Comparison of ENCODE assay signal across 8 cellular contexts in genomic region chr17:6913608-6914443, GRCh38.
DNase-seq lines count a peak whose midpoint lies in the region; ATAC-seq and TF ChIP-seq lines count a peak whose summit lies in the region.

No MANE protein-coding gene starts in this region.

- TF ChIP-seq CTCF in HCT116 (IDR thresholded peaks at IDR 0.05 in 2 of 3, conservative IDR thresholded peaks at IDR 0.05 in 1 of 3; ENCODE audit: borderline replicate concordance in 1 of 3, insufficient read depth in 1 of 3, low read depth in 2 of 3, low read length in 2 of 3), result peak; percentile 19 to 58 (median 35); a peak in 4 of 6 replicates
- peak; percentile 94 for TF ChIP-seq CTCF in PC-9 (conservative IDR thresholded peaks at IDR 0.05)
- peak; percentile 88 for TF ChIP-seq CTCF in fibroblast of mammary gland (conservative IDR thresholded peaks at IDR 0.05; ENCODE audit: control insufficient read depth, insufficient read depth, low read depth, low read length)
- TF ChIP-seq CTCF in neural cell (IDR thresholded peaks at IDR 0.05; ENCODE audit: poor library complexity, severe bottlenecking), result peak; percentile 60

- H3K27me3 ChIP-seq in HCT116 (ENCODE audit: insufficient read depth, low read length) (no peaks in the 10 kb centered on the region), PC-9 (ENCODE audit: insufficient read depth, low read depth) (no peaks in the 10 kb centered on the region), neural cell (ENCODE audit: insufficient read depth, low read depth, low read length) (no peaks in the 10 kb centered on the region)

- H3K4me1 ChIP-seq in HCT116 (ENCODE audit: control insufficient read depth in 1 of 2, insufficient read depth in 2 of 2, low read length in 2 of 2) (no peaks in the 10 kb centered on the region), PC-9 (replicated peaks; ENCODE audit: insufficient read depth) (peaks cover 4% of the 10 kb centered on the region)

- 0 out of 4 replicates have a peak, but pooled peaks cover 0 to 6% of the 10 kb centered on the region in 2 experiments for H3K36me3 ChIP-seq in HCT116 (ENCODE audit: control insufficient read depth in 1 of 2, insufficient read depth in 2 of 2, low read length in 2 of 2)
- H3K36me3 ChIP-seq in PC-9 (ENCODE audit: low read depth), result no peaks in the 10 kb centered on the region
- no peaks in the 10 kb centered on the region for H3K36me3 ChIP-seq in neural cell (ENCODE audit: insufficient read depth, low read length)

- H3K27ac ChIP-seq in HCT116 (ENCODE audit: low read depth, low read length) (no peak overlapping the region), PC-9 (no peak overlapping the region), neural cell (ENCODE audit: low read length) (no peak overlapping the region)

- RAD21 ChIA-PET in HCT116 (lab: Charles Lee; ENCODE audit: low non-redundant PET in 1 of 2, low total read pairs in 2 of 2, uncharacterized antibody in 2 of 2, unreplicated experiment in 2 of 2), result interaction anchor here in 1 of 2 experiments (1.3 kb wide), 1 partner anchor 91 kb away, joined by 4 read pairs; no protein-coding TSS in a partner anchor

- no peaks in the 10 kb centered on the region for H3K9me3 ChIP-seq in HCT116 (ENCODE audit: control insufficient read depth in 1 of 2, insufficient read depth in 1 of 2, low read depth in 1 of 2, low read length in 2 of 2)
- H3K9me3 ChIP-seq in PC-9 (ENCODE audit: insufficient read depth, low read depth), result no peaks in the 10 kb centered on the region; the same call in 1 of the 2 replicates
- H3K9me3 ChIP-seq in neural cell (ENCODE audit: low read length), result no peaks in the 10 kb centered on the region

- H3K9ac ChIP-seq in HCT116 (ENCODE audit: low read length), result no peak overlapping the region
- no peak overlapping the region for H3K9ac ChIP-seq in neural cell (ENCODE audit: low read length)

- H3F3A ChIP-seq in PC-9 (ENCODE audit: insufficient read depth, low read depth), result no peaks in the 10 kb centered on the region
- H3F3A ChIP-seq in neural cell (ENCODE audit: insufficient read depth, low read length, poor library complexity, severe bottlenecking), result no peaks in the 10 kb centered on the region

- intact Hi-C loops in HCT116 (cut with micrococcal nuclease), result loop anchor here (5.0 kb wide), 1 partner anchor 72 kb away; no protein-coding TSS in a partner anchor
- intact Hi-C loops in PC-9 (cut with micrococcal nuclease; ENCODE audit: unreplicated experiment), result loop anchor here (1.0 to 10.0 kb wide), 5 partner anchors 90 to 251 kb away; partner anchors contain the start of gene BCL6B

- no TSS peak for BruUV-seq in HCT116 (replicated peaks; lab: Mats Ljungman, UMichigan)
- BruUV-seq in PC-9 (replicated peaks; lab: Mats Ljungman, UMichigan), result no TSS peak

- H3K79me2 ChIP-seq in HCT116 (ENCODE audit: insufficient read depth, low read length) (no peaks in the 10 kb centered on the region), PC-9 (ENCODE audit: low read depth) (no peaks in the 10 kb centered on the region), neural cell (replicated peaks; ENCODE audit: insufficient read depth, low read length) (no peaks in the 10 kb centered on the region)

- H4K20me1 ChIP-seq in HCT116 (ENCODE audit: insufficient read depth) (no peaks in the 10 kb centered on the region), PC-9 (ENCODE audit: insufficient read depth) (no peaks in the 10 kb centered on the region), neural cell (ENCODE audit: insufficient read depth) (no peaks in the 10 kb centered on the region)

- no peak for TF ChIP-seq EP300 in neural cell (conservative IDR thresholded peaks at IDR 0.05; ENCODE audit: poor library complexity, severe bottlenecking)

- H3K4me3 ChIP-seq in HCT116 (replicated peaks in 1 of 2; ENCODE audit: low read depth in 1 of 2, low read length in 2 of 2), result no peak overlapping the region
- H3K4me3 ChIP-seq in PC-9, result no peak overlapping the region
- H3K4me3 ChIP-seq in fibroblast of mammary gland (ENCODE audit: control insufficient read depth, low read depth, low read length), result peak overlapping the region; percentile 31
- H3K4me3 ChIP-seq in neural cell (ENCODE audit: low read length), result no peak overlapping the region

- H2AFZ ChIP-seq in HCT116 (ENCODE audit: low read depth, low read length, poor library complexity, severe bottlenecking) (no peak overlapping the region), PC-9 (no peak overlapping the region), neural cell (ENCODE audit: low read depth, low read length) (no peak overlapping the region)

- H3K9me2 ChIP-seq in HCT116 (ENCODE audit: insufficient read depth) (no peaks in the 10 kb centered on the region), PC-9 (ENCODE audit: insufficient read depth) (no peaks in the 10 kb centered on the region), neural cell (ENCODE audit: insufficient read depth, low read length) (no peaks in the 10 kb centered on the region)

- peak; percentile 64 for ATAC-seq in HCT116
- ATAC-seq in HG03175 (IDR thresholded peaks at IDR 0.05; ENCODE audit: unreplicated experiment), result no peak

- DNase-seq in AG08396 (ENCODE audit: low spot score) (peak; percentile 78), HCT116 (ENCODE audit: low read depth, low spot score) (no peak), PC-9 (peak in 1 of 2 experiments; percentile 67), fibroblast of mammary gland (ENCODE audit: low read depth) (peak; percentile 63)
- DNase-seq in activated T-cell treated with anti-CD3 and anti-CD28 coated beads, Interleukin-2, amount 50 U/mL, for 48 hours, result peak; percentile 88 to 89
- DNase-seq in stimulated activated naive CD4-positive, alpha-beta T cell (lab: John Stamatoyannopoulos, UW), result peak; percentile 23 to 75 (median 69)

- POLR2A ChIA-PET in HCT116 (lab: Charles Lee), result no interaction called here
- POLR2A ChIA-PET in PC-9 (lab: Charles Lee; ENCODE audit: unreplicated experiment), result interaction anchor here (0.7 kb wide), 1 partner anchor 22 kb away, joined by 3 read pairs; no protein-coding TSS in a partner anchor

- no peak overlapping the region for H3K4me2 ChIP-seq in HCT116 (ENCODE audit: low read length)
- H3K4me2 ChIP-seq in PC-9, result 0 out of 2 replicates have a peak overlapping the region, but pooled peaks have one; percentile 20
- no peak overlapping the region for H3K4me2 ChIP-seq in neural cell (ENCODE audit: low read length)

- no peak for TF ChIP-seq POLR2A in HCT116 (IDR thresholded peaks at IDR 0.05; ENCODE audit: borderline replicate concordance, extremely low read depth, insufficient read depth, insufficient read length)

- CTCF ChIA-PET in HCT116 (lab: Charles Lee) (interaction anchor here (1.1 kb wide), 2 partner anchors 90 to 91 kb away, joined by 7 read pairs; no protein-coding TSS in a partner anchor), PC-9 (lab: Charles Lee) (interaction anchor here (0.6 to 1.5 kb wide), 3 partner anchors 72 to 95 kb away, joined by 3 to 7 read pairs (median 4); no protein-coding TSS in a partner anchor)

- TF ChIP-seq RAD21 in HCT116 (IDR thresholded peaks at IDR 0.05; ENCODE audit: low read depth) (peak; percentile 46), neural cell (conservative IDR thresholded peaks at IDR 0.05) (peak; percentile 64)

TF ChIP-seq in HCT116, 20 proteins besides CTCF, POLR2A, EP300 and RAD21:
- TF ChIP-seq ATF3 (IDR thresholded peaks at IDR 0.05) (no peak), POLR2AphosphoS5 (IDR thresholded peaks at IDR 0.05; ENCODE audit: low read depth, low read length) (no peak), MAX (IDR thresholded peaks at IDR 0.05) (no peak), SP1 (IDR thresholded peaks at IDR 0.05; ENCODE audit: low read depth) (no peak), EZH2 (IDR thresholded peaks at IDR 0.05) (no peak), CEBPB (IDR thresholded peaks at IDR 0.05; ENCODE audit: low read depth) (no peak), CBX3 (IDR thresholded peaks at IDR 0.05; ENCODE audit: low read depth) (no peak), YY1 (IDR thresholded peaks at IDR 0.05; ENCODE audit: extremely low read depth, insufficient replicate concordance, low read depth, low read length) (no peak)

TF ChIP-seq in neural cell, 6 proteins besides CTCF, POLR2A, EP300 and RAD21:
- no peak for TF ChIP-seq EZH2 (IDR thresholded peaks at IDR 0.05; ENCODE audit: borderline replicate concordance, insufficient read depth, low read length, poor library complexity, severe bottlenecking)
- peak; percentile 71 for TF ChIP-seq SMC3 (conservative IDR thresholded peaks at IDR 0.05; ENCODE audit: poor library complexity)
TF ChIP-seq in neural cell: peak in this region for 1.

Comparison
In these comparisons a context has a peak if more than half of its experiments do, and no peak if none do; other contexts are left out.
1. CTCF ChIP-seq: peak in every context shown above with its lines; median percentile 94 in PC-9; 88 in fibroblast of mammary gland; 60 in neural cell; 35 in HCT116.